ENCODE assay signal across 1 cellular context in the genomic region with DNA sequence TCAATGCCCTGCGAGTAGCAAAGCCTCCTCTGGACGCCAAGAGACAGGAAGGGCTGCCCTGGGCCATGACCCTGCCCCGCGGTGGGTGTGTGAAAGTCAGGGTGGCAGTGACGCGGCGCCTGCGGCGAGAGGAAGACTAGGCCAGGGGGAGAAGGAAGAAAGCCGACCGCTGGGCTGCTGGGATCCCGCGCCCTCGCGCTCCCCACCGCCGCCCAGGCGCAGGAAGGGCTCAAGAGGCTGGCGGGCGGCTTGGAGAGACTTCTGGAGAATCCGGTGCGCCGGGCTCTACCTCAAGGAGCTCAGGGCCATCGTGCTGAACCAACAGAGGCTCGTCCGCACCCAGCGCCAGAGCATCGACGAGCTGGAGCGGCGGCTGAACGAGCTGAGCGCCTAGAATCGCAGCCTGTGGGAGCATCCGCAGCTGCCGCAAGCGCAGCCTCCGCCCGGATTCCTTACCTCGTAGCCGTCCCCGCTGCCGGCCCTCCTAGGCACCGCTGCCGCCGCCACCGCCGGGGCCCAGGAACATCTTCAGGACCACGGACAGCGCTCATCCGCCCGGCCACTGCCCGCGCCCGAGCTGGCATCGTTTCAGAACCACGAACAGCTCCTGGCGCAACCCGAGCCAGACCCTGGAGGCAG.
TF ChIP-seq lines count a peak whose summit lies in the region.

No MANE protein-coding gene starts in this region.

TF ChIP-seq in HEK293, 187 proteins besides CTCF, POLR2A, EP300 and RAD21 (continued from another document and continues in another):
- TF ChIP-seq PRDM2 (tag by site-specific recombination; IDR thresholded peaks at IDR 0.05; ENCODE audit: borderline replicate concordance) (no peak), GLIS1 (tag by site-specific recombination; IDR thresholded peaks at IDR 0.05) (no peak; the same call in 1 of the 2 replicates), SP3 (tag by site-specific recombination; IDR thresholded peaks at IDR 0.05) (no peak), ZNF211 (tag by site-specific recombination; IDR thresholded peaks at IDR 0.05; ENCODE audit: low read depth) (no peak), HOXD13 (CRISPR knock-in tag; IDR thresholded peaks at IDR 0.05; ENCODE audit: borderline replicate concordance) (peak; percentile 97), ZNF350 (tag by site-specific recombination; IDR thresholded peaks at IDR 0.05) (no peak), ZNF792 (tag by site-specific recombination; IDR thresholded peaks at IDR 0.05) (no peak), ZNF596 (tag by site-specific recombination; IDR thresholded peaks at IDR 0.05) (no peak), ZBTB17 (tag by site-specific recombination; IDR thresholded peaks at IDR 0.05) (peak; percentile 67), ZSCAN23 (tag by site-specific recombination; IDR thresholded peaks at IDR 0.05) (no peak), ZNF155 (tag by site-specific recombination; IDR thresholded peaks at IDR 0.05) (no peak), ZNF280C (tag by site-specific recombination; IDR thresholded peaks at IDR 0.05) (no peak), MYNN (tag by site-specific recombination; IDR thresholded peaks at IDR 0.05; ENCODE audit: borderline replicate concordance) (no peak), RBAK (tag by site-specific recombination; IDR thresholded peaks at IDR 0.05) (no peak), ZFHX2 (tag by site-specific recombination; conservative IDR thresholded peaks at IDR 0.05) (no peak), KLF1 (tag by site-specific recombination; IDR thresholded peaks at IDR 0.05) (peak; percentile 39; the same call in 1 of the 2 replicates), ZNF623 (tag by site-specific recombination; IDR thresholded peaks at IDR 0.05) (no peak), ZSCAN18 (tag by site-specific recombination; IDR thresholded peaks at IDR 0.05) (no peak), ZNF157 (tag by site-specific recombination; IDR thresholded peaks at IDR 0.05) (no peak), TCF7L2 (IDR thresholded peaks at IDR 0.05; ENCODE audit: borderline replicate concordance, low read depth, low read length) (no peak), KLF8 (tag by site-specific recombination; IDR thresholded peaks at IDR 0.05) (0 out of 2 replicates have a peak, but pooled peaks have one; percentile 49), ZNF785 (tag by site-specific recombination; IDR thresholded peaks at IDR 0.05) (no peak), ZNF555 (tag by site-specific recombination; conservative IDR thresholded peaks at IDR 0.05) (no peak), ZFP69B (tag by site-specific recombination; IDR thresholded peaks at IDR 0.05) (no peak), OVOL3 (tag by site-specific recombination; IDR thresholded peaks at IDR 0.05) (no peak), ZNF624 (tag by site-specific recombination; IDR thresholded peaks at IDR 0.05) (no peak), ZNF426 (tag by site-specific recombination; IDR thresholded peaks at IDR 0.05) (no peak), ZBTB20 (tag by site-specific recombination; IDR thresholded peaks at IDR 0.05) (peak; percentile 39; the same call in 1 of the 2 replicates), ZNF335 (tag by site-specific recombination; conservative IDR thresholded peaks at IDR 0.05) (no peak), YY1 (tag by site-specific recombination; IDR thresholded peaks at IDR 0.05) (no peak), ZNF266 (tag by site-specific recombination; IDR thresholded peaks at IDR 0.05; ENCODE audit: low read depth) (no peak), ZNF654 (tag by site-specific recombination; IDR thresholded peaks at IDR 0.05; ENCODE audit: low read depth) (no peak), ZNF239 (tag by site-specific recombination; IDR thresholded peaks at IDR 0.05) (no peak), GFI1B (tag by site-specific recombination; IDR thresholded peaks at IDR 0.05) (no peak), ZNF23 (tag by site-specific recombination; IDR thresholded peaks at IDR 0.05; ENCODE audit: borderline replicate concordance) (no peak), ZNF394 (tag by site-specific recombination; IDR thresholded peaks at IDR 0.05; ENCODE audit: borderline replicate concordance) (0 out of 2 replicates have a peak, but pooled peaks have one; percentile 27)
- TF ChIP-seq, protein P1, sequence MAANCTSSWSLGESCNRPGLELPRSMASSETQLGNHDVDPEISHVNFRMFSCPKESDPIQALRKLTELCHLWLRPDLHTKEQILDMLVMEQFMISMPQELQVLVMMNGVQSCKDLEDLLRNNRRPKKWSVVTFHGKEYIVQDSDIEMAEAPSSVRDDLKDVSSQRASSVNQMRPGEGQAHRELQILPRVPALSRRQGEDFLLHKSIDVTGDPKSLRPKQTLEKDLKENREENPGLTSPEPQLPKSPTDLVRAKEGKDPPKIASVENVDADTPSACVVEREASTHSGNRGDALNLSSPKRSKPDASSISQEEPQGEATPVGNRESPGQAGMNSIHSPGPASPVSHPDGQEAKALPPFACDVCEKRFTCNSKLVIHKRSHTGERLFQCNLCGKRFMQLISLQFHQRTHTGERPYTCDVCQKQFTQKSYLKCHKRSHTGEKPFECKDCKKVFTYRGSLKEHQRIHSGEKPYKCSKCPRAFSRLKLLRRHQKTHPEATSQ (tag by site-specific recombination; IDR thresholded peaks at IDR 0.05), result no peak
- TF ChIP-seq, protein P2, sequence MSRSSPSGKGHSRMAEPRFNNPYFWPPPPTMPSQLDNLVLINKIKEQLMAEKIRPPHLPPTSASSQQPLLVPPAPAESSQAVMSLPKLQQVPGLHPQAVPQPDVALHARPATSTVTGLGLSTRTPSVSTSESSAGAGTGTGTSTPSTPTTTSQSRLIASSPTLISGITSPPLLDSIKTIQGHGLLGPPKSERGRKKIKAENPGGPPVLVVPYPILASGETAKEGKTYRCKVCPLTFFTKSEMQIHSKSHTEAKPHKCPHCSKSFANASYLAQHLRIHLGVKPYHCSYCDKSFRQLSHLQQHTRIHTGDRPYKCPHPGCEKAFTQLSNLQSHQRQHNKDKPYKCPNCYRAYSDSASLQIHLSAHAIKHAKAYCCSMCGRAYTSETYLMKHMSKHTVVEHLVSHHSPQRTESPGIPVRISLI (tag by site-specific recombination; IDR thresholded peaks at IDR 0.05), result no peak
- TF ChIP-seq, protein P3, sequence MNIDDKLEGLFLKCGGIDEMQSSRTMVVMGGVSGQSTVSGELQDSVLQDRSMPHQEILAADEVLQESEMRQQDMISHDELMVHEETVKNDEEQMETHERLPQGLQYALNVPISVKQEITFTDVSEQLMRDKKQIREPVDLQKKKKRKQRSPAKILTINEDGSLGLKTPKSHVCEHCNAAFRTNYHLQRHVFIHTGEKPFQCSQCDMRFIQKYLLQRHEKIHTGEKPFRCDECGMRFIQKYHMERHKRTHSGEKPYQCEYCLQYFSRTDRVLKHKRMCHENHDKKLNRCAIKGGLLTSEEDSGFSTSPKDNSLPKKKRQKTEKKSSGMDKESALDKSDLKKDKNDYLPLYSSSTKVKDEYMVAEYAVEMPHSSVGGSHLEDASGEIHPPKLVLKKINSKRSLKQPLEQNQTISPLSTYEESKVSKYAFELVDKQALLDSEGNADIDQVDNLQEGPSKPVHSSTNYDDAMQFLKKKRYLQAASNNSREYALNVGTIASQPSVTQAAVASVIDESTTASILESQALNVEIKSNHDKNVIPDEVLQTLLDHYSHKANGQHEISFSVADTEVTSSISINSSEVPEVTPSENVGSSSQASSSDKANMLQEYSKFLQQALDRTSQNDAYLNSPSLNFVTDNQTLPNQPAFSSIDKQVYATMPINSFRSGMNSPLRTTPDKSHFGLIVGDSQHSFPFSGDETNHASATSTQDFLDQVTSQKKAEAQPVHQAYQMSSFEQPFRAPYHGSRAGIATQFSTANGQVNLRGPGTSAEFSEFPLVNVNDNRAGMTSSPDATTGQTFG (tag by site-specific recombination; IDR thresholded peaks at IDR 0.05; ENCODE audit: borderline replicate concordance), result no peak
- TF ChIP-seq, protein P4, sequence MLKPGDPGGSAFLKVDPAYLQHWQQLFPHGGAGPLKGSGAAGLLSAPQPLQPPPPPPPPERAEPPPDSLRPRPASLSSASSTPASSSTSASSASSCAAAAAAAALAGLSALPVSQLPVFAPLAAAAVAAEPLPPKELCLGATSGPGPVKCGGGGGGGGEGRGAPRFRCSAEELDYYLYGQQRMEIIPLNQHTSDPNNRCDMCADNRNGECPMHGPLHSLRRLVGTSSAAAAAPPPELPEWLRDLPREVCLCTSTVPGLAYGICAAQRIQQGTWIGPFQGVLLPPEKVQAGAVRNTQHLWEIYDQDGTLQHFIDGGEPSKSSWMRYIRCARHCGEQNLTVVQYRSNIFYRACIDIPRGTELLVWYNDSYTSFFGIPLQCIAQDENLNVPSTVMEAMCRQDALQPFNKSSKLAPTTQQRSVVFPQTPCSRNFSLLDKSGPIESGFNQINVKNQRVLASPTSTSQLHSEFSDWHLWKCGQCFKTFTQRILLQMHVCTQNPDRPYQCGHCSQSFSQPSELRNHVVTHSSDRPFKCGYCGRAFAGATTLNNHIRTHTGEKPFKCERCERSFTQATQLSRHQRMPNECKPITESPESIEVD (tag by site-specific recombination; IDR thresholded peaks at IDR 0.05), result no peak
- TF ChIP-seq, protein P5, sequence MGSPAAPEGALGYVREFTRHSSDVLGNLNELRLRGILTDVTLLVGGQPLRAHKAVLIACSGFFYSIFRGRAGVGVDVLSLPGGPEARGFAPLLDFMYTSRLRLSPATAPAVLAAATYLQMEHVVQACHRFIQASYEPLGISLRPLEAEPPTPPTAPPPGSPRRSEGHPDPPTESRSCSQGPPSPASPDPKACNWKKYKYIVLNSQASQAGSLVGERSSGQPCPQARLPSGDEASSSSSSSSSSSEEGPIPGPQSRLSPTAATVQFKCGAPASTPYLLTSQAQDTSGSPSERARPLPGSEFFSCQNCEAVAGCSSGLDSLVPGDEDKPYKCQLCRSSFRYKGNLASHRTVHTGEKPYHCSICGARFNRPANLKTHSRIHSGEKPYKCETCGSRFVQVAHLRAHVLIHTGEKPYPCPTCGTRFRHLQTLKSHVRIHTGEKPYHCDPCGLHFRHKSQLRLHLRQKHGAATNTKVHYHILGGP (tag by site-specific recombination; IDR thresholded peaks at IDR 0.05), result no peak
